8 cellular contexts compared by ENCODE assay signal in genomic region chr1:155051342-155051776, GRCh38.
DNase-seq lines count a peak whose midpoint lies in the region; ATAC-seq and TF ChIP-seq lines count a peak whose summit lies in the region.

No MANE protein-coding gene starts in this region.

- no peaks in the 10 kb centered on the region for H3K36me3 Mint-ChIP-seq in activated naive CD8-positive, alpha-beta T cell

- in situ Hi-C loops in GM13976 (cut with MboI; ENCODE audit: low sequenced_read_pairs, unreplicated experiment) = loop anchor here (25.0 kb wide), 1 partner anchor 489 kb away; the partner anchor contains the start of genes CHRNB2 and UBE2Q1

- H3K27me3 Mint-ChIP-seq in activated naive CD8-positive, alpha-beta T cell = no peaks in the 10 kb centered on the region

- ATAC-seq in HG02623 (IDR thresholded peaks at IDR 0.05; ENCODE audit: unreplicated experiment) = peak; percentile 27

- H3K4me3 ChIP-seq in BLaER1 treated with 17β-estradiol and CSF1 and Interleukin-3, amounts not matched to agents 10 nM and 100 nM = peak overlapping the region; percentile 84 to 95 (median 89)
- peak overlapping the region; percentile 64 for H3K4me3 ChIP-seq in iPS-18c (ENCODE audit: insufficient read depth, low read depth, low read length)
- H3K4me3 ChIP-seq in stomach smooth muscle (ENCODE audit: low read length in 2 of 2) = peak overlapping the region; percentile 69 to 83

- H3K4me2 ChIP-seq in BLaER1 treated with 17β-estradiol and CSF1 and Interleukin-3, amounts not matched to agents 10 nM and 100 nM = peak overlapping the region; percentile 92 to 100 (median 100)

- DNase-seq in SKM-1 (lab: John Stamatoyannopoulos, UW; ENCODE audit: unreplicated experiment) = no peak
- DNase-seq in GM13976 (ENCODE audit: low spot score) = no peak
- DNase-seq in NCI-H187 (lab: John Stamatoyannopoulos, UW) = no peak

- H3K36me3 ChIP-seq in BLaER1 treated with 17β-estradiol and CSF1 and Interleukin-3, amounts not matched to agents 10 nM and 100 nM = peaks cover 12 to 33% (median 28%) of the 10 kb centered on the region in 11 experiments
- H3K36me3 ChIP-seq in stomach smooth muscle (ENCODE audit: control insufficient read depth in 2 of 2, insufficient read depth in 2 of 2, low read length in 2 of 2) = peaks cover 8 to 16% of the 10 kb centered on the region in 2 donors

- H3K9me3 Mint-ChIP-seq in activated naive CD8-positive, alpha-beta T cell (ENCODE audit: low read depth) = no peaks in the 10 kb centered on the region

- no peak overlapping the region for H3K27ac Mint-ChIP-seq in activated naive CD8-positive, alpha-beta T cell

- H4K20me1 ChIP-seq in BLaER1 treated with 17β-estradiol and CSF1 and Interleukin-3, amounts not matched to agents 10 nM and 100 nM = peaks cover 0 to 48% (median 23%) of the 10 kb centered on the region in 11 experiments; a peak in 18 of 22 replicates

- no peaks in the 10 kb centered on the region for H3K9me3 ChIP-seq in BLaER1 treated with 17β-estradiol and CSF1 and Interleukin-3, amounts not matched to agents 10 nM and 100 nM (replicated peaks in 1 of 11)
- no peaks in the 10 kb centered on the region for H3K9me3 ChIP-seq in iPS-18c (ENCODE audit: control insufficient read depth, insufficient read depth, low read length)
- no peaks in the 10 kb centered on the region for H3K9me3 ChIP-seq in stomach smooth muscle (ENCODE audit: control insufficient read depth in 2 of 2, low read length in 2 of 2)

- TF ChIP-seq CTCF in GM13976 (IDR thresholded peaks at IDR 0.05; ENCODE audit: borderline replicate concordance, control extremely low read depth, extremely low read depth, insufficient read depth, missing control alignments) = no peak

- H3K4me1 ChIP-seq in BLaER1 treated with 17β-estradiol and CSF1 and Interleukin-3, amounts not matched to agents 10 nM and 100 nM = peaks cover 33 to 48% (median 39%) of the 10 kb centered on the region in 10 experiments
- peaks cover 38% of the 10 kb centered on the region for H3K4me1 ChIP-seq in stomach smooth muscle (ENCODE audit: control insufficient read depth, insufficient read depth, low read length)

- peak overlapping the region; percentile 79 to 89 (median 85) for H3K9ac ChIP-seq in BLaER1 treated with 17β-estradiol and CSF1 and Interleukin-3, amounts not matched to agents 10 nM and 100 nM
- H3K9ac ChIP-seq in stomach smooth muscle (ENCODE audit: low read length in 2 of 2) = peak overlapping the region; percentile 71 to 76

- peak overlapping the region; percentile 88 for H3K4me3 Mint-ChIP-seq in activated naive CD8-positive, alpha-beta T cell

- peaks cover 17% of the 10 kb centered on the region for H3K4me1 Mint-ChIP-seq in activated naive CD8-positive, alpha-beta T cell (ENCODE audit: low read depth)

- peak overlapping the region; percentile 32 to 79 (median 71); a peak in 21 of 22 replicates for H3K27ac ChIP-seq in BLaER1 treated with 17β-estradiol and CSF1 and Interleukin-3, amounts not matched to agents 10 nM and 100 nM
- peak overlapping the region; percentile 77 for H3K27ac ChIP-seq in stomach smooth muscle (ENCODE audit: low read length)

- no peaks in the 10 kb centered on the region for H3K27me3 ChIP-seq in BLaER1 treated with 17β-estradiol and CSF1 and Interleukin-3, amounts not matched to agents 10 nM and 100 nM
- H3K27me3 ChIP-seq in stomach smooth muscle (ENCODE audit: control insufficient read depth in 1 of 2, insufficient read depth in 2 of 2, low read length in 2 of 2) = no peaks in the 10 kb centered on the region
